In genomic region chr5:139651863-139652787, GRCh38 we compare ENCODE assay signal across 8 cellular contexts. TPM values are rescaled to one million over a fixed set of nuclear protein-coding genes. Genes with fewer than 3 reads are reported as not detected.
DNase-seq lines count a peak whose midpoint lies in the region; ATAC-seq and TF ChIP-seq lines count a peak whose summit lies in the region.

No MANE protein-coding gene starts in this region.

- DNase-seq in AG20443 (ENCODE audit: low spot score): peak; percentile 81
- peak; percentile 87 for DNase-seq in RPMI8226
- DNase-seq in amniotic epithelial cell (ENCODE audit: low read depth): peak; percentile 97
- peak; percentile 88 for DNase-seq in cardiac septum (ENCODE audit: low spot score)
- peak in 4 of 5 donors; percentile 64 to 76 (median 68) for DNase-seq in ovary
- no peak for DNase-seq in NK-92 treated with Interleukin-12 subunit alpha and Interleukin-12 subunit beta, amount 100 ng/mL, for 24 hours (lab: John Stamatoyannopoulos, UW)

- H3K36me3 ChIP-seq in ovary: no peaks in the 10 kb centered on the region

- TF ChIP-seq POLR2A in ovary (IDR thresholded peaks at IDR 0.05): no peak

- H3K27ac ChIP-seq in ovary: no peak overlapping the region

- 4 to 7% (median 5%) methylated on average over 23 of the region's 23 CpGs for WGBS in ovary, 3 donors

- ATAC-seq in GM19025 (IDR thresholded peaks at IDR 0.05; ENCODE audit: low read depth, unreplicated experiment) (peak; percentile 37), HG03135 (IDR thresholded peaks at IDR 0.05; ENCODE audit: unreplicated experiment) (peak; percentile 32)

- no peaks in the 10 kb centered on the region for H3K9me3 ChIP-seq in ovary

- no peak for TF ChIP-seq CTCF in ovary (IDR thresholded peaks at IDR 0.05)

- intact Hi-C loops in cardiac septum (cut with DNase I) (loop anchor here (5.0 kb wide), 2 partner anchors 35 to 235 kb away; no protein-coding TSS in a partner anchor), ovary (cut with DNase I) (no loop called here)

- peaks cover 2% of the 10 kb centered on the region for H3K27me3 ChIP-seq in ovary

- H3K4me3 ChIP-seq in ovary: no peak overlapping the region

- TF ChIP-seq EP300 in ovary (IDR thresholded peaks at IDR 0.05): no peak

- peaks cover 21% of the 10 kb centered on the region for H3K4me1 ChIP-seq in ovary (ENCODE audit: insufficient read depth)

RNA-seq across cellular contexts. Expression of gene CXXC5, which starts 4.0 kb away (rescaled TPM):
- total RNA-seq in cardiac septum (49.3 TPM), ovary (10 to 100 TPM in 2 of 7 donors, 1 to 10 TPM in 5; 4.4 to 35.7 (median 8.7) TPM)
- polyA plus RNA-seq in ovary: 10 to 100 TPM in 1 of 2 donors, 1 to 10 TPM in 1; 7.0 to 28.2 TPM
